ENCODE assay signal across 3 cellular contexts in genomic region chr1:118377183-118377582, GRCh38.
DNase-seq lines count a peak whose midpoint lies in the region; ATAC-seq, FAIRE-seq and TF ChIP-seq lines count a peak whose summit lies in the region.
"Not testable (repeated sequence)": the region's sequence is repeated elsewhere in the genome, so short reads cannot be mapped to it uniquely, and the experiment has no call there.

No MANE protein-coding gene starts in this region.

- H3K36me3 Mint-ChIP-seq in endothelial cell (ENCODE audit: low read depth, unreplicated experiment) = not testable (repeated sequence)

- not testable (repeated sequence) for H3K27me3 ChIP-seq in K562 (ENCODE audit: control insufficient read depth in 2 of 2, insufficient read depth in 2 of 2, low read length in 2 of 2)

- H3K27me3 Mint-ChIP-seq in endothelial cell (ENCODE audit: unreplicated experiment) = not testable (repeated sequence)

- FAIRE-seq in K562 (lab: Jason Lieb, UNC) = not testable (repeated sequence)

- H4K20me1 ChIP-seq in K562 (replicated peaks; ENCODE audit: control insufficient read depth, insufficient read depth, low read length) = not testable (repeated sequence)

- WGBS in K562 (ENCODE audit: insufficient coverage, low coverage, missing lambda C conversion rate) = 0% methylated on average over 2 of the region's 2 CpGs

- H3K27ac Mint-ChIP-seq in endothelial cell (ENCODE audit: unreplicated experiment) = not testable (repeated sequence)

- H3K9me3 Mint-ChIP-seq in endothelial cell (ENCODE audit: unreplicated experiment) = not testable (repeated sequence)

- in situ Hi-C loops in K562 (cut with MboI) = not testable (repeated sequence)

- not testable (repeated sequence) for H3K4me2 ChIP-seq in K562 (ENCODE audit: insufficient read depth, low read length)

- not testable (repeated sequence) for H3K4me1 ChIP-seq in HEK293 (ENCODE audit: control insufficient read depth, insufficient read depth, low read length); K562 (replicated peaks in 1 of 2; ENCODE audit: control insufficient read depth in 2 of 2, insufficient read depth in 2 of 2, low read length in 2 of 2)

- DNase-seq in K562 (ENCODE audit: extremely low read depth in 1 of 4, low spot score in 3 of 4); endothelial cell (ENCODE audit: low spot score): not testable (repeated sequence)

- POLR2A ChIA-PET in HEK293 (lab: Yijun Ruan, JAX); K562 (lab: Yijun Ruan, JAX): not testable (repeated sequence)

- not testable (repeated sequence) for TF ChIP-seq CTCF in HEK293 (tag by site-specific recombination; IDR thresholded peaks at IDR 0.05); K562 (IDR thresholded peaks at IDR 0.05 in 2 of 3, conservative IDR thresholded peaks at IDR 0.05 in 1 of 3; ENCODE audit: insufficient read depth in 2 of 3, low read depth in 1 of 3, low read length in 3 of 3); endothelial cell (IDR thresholded peaks at IDR 0.05; ENCODE audit: unreplicated experiment)

- intact Hi-C loops in K562 (cut with micrococcal nuclease) = not testable (repeated sequence)

- not testable (repeated sequence) for H3K4me1 Mint-ChIP-seq in endothelial cell (ENCODE audit: unreplicated experiment)

- not testable (repeated sequence) for H3K79me2 ChIP-seq in K562 (ENCODE audit: control insufficient read depth, insufficient read depth, low read length)

- CTCF ChIA-PET in HEK293 (lab: Yijun Ruan, JAX); K562 (lab: Yijun Ruan, JAX; ENCODE audit: low intra/inter-chr PET ratio): not testable (repeated sequence)

- H3K27ac ChIP-seq in HEK293 (ENCODE audit: extremely low read depth, low read depth, low read length); K562 (ENCODE audit: extremely low read depth, low read depth, low read length): not testable (repeated sequence)

- H3K4me3 Mint-ChIP-seq in endothelial cell (ENCODE audit: unreplicated experiment) = peak overlapping the region; percentile 29

- not testable (repeated sequence) for H3K4me3 ChIP-seq in HEK293 (ENCODE audit: low read depth, low read length); K562

- not testable (repeated sequence) for H3K36me3 ChIP-seq in HEK293 (ENCODE audit: control insufficient read depth in 2 of 2, insufficient read depth in 1 of 2, low read length in 2 of 2); K562 (ENCODE audit: control insufficient read depth, insufficient read depth, low read length)

- H3K9ac ChIP-seq in K562 (ENCODE audit: insufficient read depth in 1 of 2, low read depth in 2 of 2, low read length in 2 of 2) = not testable (repeated sequence)

- BruUV-seq in K562 (replicated peaks; lab: Mats Ljungman, UMichigan) = not testable (repeated sequence)

- not testable (repeated sequence) for H2AFZ ChIP-seq in K562 (ENCODE audit: low read depth, low read length)

- not testable (repeated sequence) for TF ChIP-seq EP300 in K562 (IDR thresholded peaks at IDR 0.05; ENCODE audit: low read length)

- not testable (repeated sequence) for ATAC-seq in K562

- H3K9me1 ChIP-seq in K562 (ENCODE audit: control insufficient read depth, insufficient read depth, low read length) = not testable (repeated sequence)

- H3K9me3 ChIP-seq in HEK293 (ENCODE audit: control insufficient read depth, insufficient read depth, low read depth, low read length); K562 (replicated peaks; ENCODE audit: control insufficient read depth, insufficient read depth, low read depth, low read length): not testable (repeated sequence)

- TF ChIP-seq POLR2A in K562 (conservative IDR thresholded peaks at IDR 0.05) = not testable (repeated sequence)

- TF ChIP-seq RAD21 in K562 (CRISPR knock-in tag; conservative IDR thresholded peaks at IDR 0.05 in 1 of 2, IDR thresholded peaks at IDR 0.05 in 1 of 2) = not testable (repeated sequence)

TF ChIP-seq in HEK293, 187 proteins besides CTCF, POLR2A, EP300 and RAD21:
- TF ChIP-seq ZNF707 (tag by site-specific recombination; IDR thresholded peaks at IDR 0.05) = peak; percentile 76

TF ChIP-seq in K562, 482 proteins besides CTCF, POLR2A, EP300 and RAD21:
- peak; percentile 64; the same call in 1 of the 2 replicates for TF ChIP-seq ZNF707 (CRISPR knock-in tag; conservative IDR thresholded peaks at IDR 0.05)
